17 cellular contexts compared by ENCODE assay signal in the genomic region with DNA sequence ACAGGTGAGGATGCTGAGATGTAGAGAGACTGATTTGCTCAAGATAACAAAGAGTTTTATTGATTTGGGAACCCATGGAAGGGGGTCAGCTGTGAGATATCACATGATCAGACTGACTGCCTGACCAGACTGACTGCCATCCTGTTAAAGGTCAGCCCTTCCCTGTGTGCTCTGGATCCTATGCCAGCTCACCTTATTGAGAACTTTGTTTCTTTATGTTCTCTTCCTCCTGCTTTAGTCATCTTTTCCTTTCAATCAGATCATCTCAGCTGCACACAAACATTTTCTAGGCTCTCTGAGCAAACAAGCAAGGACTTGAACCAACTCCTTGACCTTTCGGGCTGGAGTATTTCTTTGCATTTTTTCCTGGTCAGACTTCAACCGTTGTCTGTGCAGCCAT. TPM values are rescaled to one million over a fixed set of nuclear protein-coding genes. Genes with fewer than 3 reads are reported as not detected.
A peak's percentile ranks its signal among the peaks of the same experiment; 100 is the strongest.
DNase-seq lines count a peak whose midpoint lies in the region; TF ChIP-seq lines count a peak whose summit lies in the region.
"Had no signal": no experiment of that assay in that cellular context is flagged by ENCODE, and none has a peak within 500 bp of the region (broad histone marks: within the 10 kb centered on the region; RNA-seq: fewer than 3 reads in every experiment).

No MANE protein-coding gene starts in this region.

- H3K27me3 Mint-ChIP-seq in MCF 10A (ENCODE audit: insufficient read depth, unreplicated experiment) = peaks cover 18% of the 10 kb centered on the region
- H3K27me3 Mint-ChIP-seq in Calu3 (ENCODE audit: unreplicated experiment) = peaks cover 46% of the 10 kb centered on the region
- H3K27me3 Mint-ChIP-seq: B cell; CD4-positive, CD25-positive, alpha-beta regulatory T cell; CD8-positive, alpha-beta memory T cell had no signal

- dilution Hi-C loops in mammary epithelial cell (cut with HindIII; ENCODE audit: low sequenced_read_pairs) = no loop called here

- H3K4me3 Mint-ChIP-seq in MCF 10A (ENCODE audit: unreplicated experiment) = no peak overlapping the region
- H3K4me3 Mint-ChIP-seq in Calu3 (ENCODE audit: low read depth, unreplicated experiment) = no peak overlapping the region
- H3K4me3 Mint-ChIP-seq: B cell; CD4-positive, CD25-positive, alpha-beta regulatory T cell; CD8-positive, alpha-beta memory T cell; HFFc6 had no signal

- H3K27ac Mint-ChIP-seq in MCF 10A (ENCODE audit: low read depth, unreplicated experiment) (no peak overlapping the region), Calu3 (ENCODE audit: unreplicated experiment) (no peak overlapping the region)
- H3K27ac Mint-ChIP-seq: B cell; CD4-positive, CD25-positive, alpha-beta regulatory T cell; CD8-positive, alpha-beta memory T cell; HFFc6 had no signal

- no TSS peak for BruUV-seq in mammary epithelial cell (replicated peaks; lab: Mats Ljungman, UMichigan)
- no TSS peak for BruUV-seq in MCF 10A (replicated peaks; lab: Mats Ljungman, UMichigan)
- no TSS peak for BruUV-seq in Calu3 (replicated peaks; lab: Mats Ljungman, UMichigan)

- DNase-seq in mammary epithelial cell (peak; percentile 4), MCF 10A (ENCODE audit: unreplicated experiment) (no peak), SK-MEL-5 (ENCODE audit: low read depth, low spot score) (peak; percentile 20), epithelial cell of prostate (ENCODE audit: low read depth, low spot score) (no peak), HAP-1 (ENCODE audit: low spot score in 2 of 2) (no peak), NCI-H1930 (lab: John Stamatoyannopoulos, UW) (no peak), Calu3 (no peak)
- DNase-seq: 8988T; CD4-positive, CD25-positive, alpha-beta regulatory T cell; CD8-positive, alpha-beta memory T cell; COR-L47; GM23248; HFFc6; IMR-90 had no signal

- in situ Hi-C loops in mammary epithelial cell (cut with MboI; ENCODE audit: low sequenced_read_pairs in 2 of 2) = no loop called here
- in situ Hi-C loops in SK-MEL-5 (cut with HindIII; ENCODE audit: low pct_unique_long_range_greater_than_20kb, low sequenced_read_pairs) = no loop called here
- in situ Hi-C loops in HAP-1 (cut with MboI; ENCODE audit: low sequenced_read_pairs) = no loop called here

- H3K27ac ChIP-seq in mammary epithelial cell (ENCODE audit: insufficient read depth, low read depth, low read length) (no peak overlapping the region), epithelial cell of prostate (peak overlapping the region; percentile 22)
- H3K27ac ChIP-seq: BLaER1 treated with 17β-estradiol and CSF1 and Interleukin-3, amounts not matched to agents 10 nM and 100 nM; GM23248; HL-60 had no signal

- H3K27me3 ChIP-seq in mammary epithelial cell (ENCODE audit: insufficient read depth, low read length) = no peaks in the 10 kb centered on the region
- no peaks in the 10 kb centered on the region for H3K27me3 ChIP-seq in HAP-1 (ENCODE audit: low read depth)
- H3K27me3 ChIP-seq: BLaER1 treated with 17β-estradiol and CSF1 and Interleukin-3, amounts not matched to agents 10 nM and 100 nM had no signal

- H3K36me3 ChIP-seq in mammary epithelial cell (ENCODE audit: insufficient read depth, low read length) = no peaks in the 10 kb centered on the region
- no peaks in the 10 kb centered on the region for H3K36me3 ChIP-seq in HAP-1 (replicated peaks)
- H3K36me3 ChIP-seq: BLaER1 treated with 17β-estradiol and CSF1 and Interleukin-3, amounts not matched to agents 10 nM and 100 nM had no signal

- TF ChIP-seq CTCF in mammary epithelial cell (conservative IDR thresholded peaks at IDR 0.05 in 1 of 2, IDR thresholded peaks at IDR 0.05 in 1 of 2; ENCODE audit: extremely low read depth in 1 of 2, insufficient read depth in 1 of 2, low read depth in 1 of 2, low read length in 2 of 2) (no peak), MCF 10A (IDR thresholded peaks at IDR 0.05; ENCODE audit: unreplicated experiment) (no peak), Calu3 (IDR thresholded peaks at IDR 0.05; ENCODE audit: unreplicated experiment) (no peak)

- no peaks in the 10 kb centered on the region for H3K36me3 Mint-ChIP-seq in MCF 10A (ENCODE audit: insufficient read depth, unreplicated experiment)
- H3K36me3 Mint-ChIP-seq in Calu3 (ENCODE audit: insufficient read depth, unreplicated experiment) = no peaks in the 10 kb centered on the region

- POLR2A ChIA-PET in MCF 10A (lab: Yijun Ruan, JAX) = no interaction called here

- CTCF ChIA-PET in mammary epithelial cell (lab: Charles Lee; ENCODE audit: low non-redundant PET) = interaction anchor here (0.6 kb wide), 1 partner anchor 30 kb away, joined by 6 read pairs; no protein-coding TSS in a partner anchor
- CTCF ChIA-PET in MCF 10A (lab: Yijun Ruan, JAX) = interaction anchor here (2.4 kb wide), 1 partner anchor 17 kb away, joined by 12 read pairs; no protein-coding TSS in a partner anchor
- CTCF ChIA-PET in Calu3 (lab: Charles Lee) = no interaction called here

- H3K79me2 ChIP-seq in mammary epithelial cell (ENCODE audit: insufficient read depth, low read length) = no peaks in the 10 kb centered on the region

- H2AFZ ChIP-seq in mammary epithelial cell (ENCODE audit: low read depth, low read length) = peak overlapping the region; percentile 34
- H2AFZ ChIP-seq: GM23248 had no signal

- peaks cover 8% of the 10 kb centered on the region for H3K4me1 Mint-ChIP-seq in MCF 10A (ENCODE audit: insufficient read depth, unreplicated experiment)
- no peaks in the 10 kb centered on the region for H3K4me1 Mint-ChIP-seq in Calu3 (ENCODE audit: low read depth, unreplicated experiment)

- intact Hi-C loops in mammary epithelial cell (cut with micrococcal nuclease) (no loop called here), MCF 10A (cut with micrococcal nuclease) (no loop called here), Calu3 (cut with micrococcal nuclease; ENCODE audit: unreplicated experiment) (no loop called here)

- no peaks in the 10 kb centered on the region for H3K9me3 Mint-ChIP-seq in MCF 10A (ENCODE audit: unreplicated experiment)
- no peaks in the 10 kb centered on the region for H3K9me3 Mint-ChIP-seq in Calu3 (ENCODE audit: low read depth, unreplicated experiment)
- H3K9me3 Mint-ChIP-seq: CD8-positive, alpha-beta memory T cell; HFFc6 had no signal

- no peak overlapping the region for H3K4me2 ChIP-seq in mammary epithelial cell (ENCODE audit: insufficient read depth, low read depth, low read length)
- H3K4me2 ChIP-seq: BLaER1 treated with 17β-estradiol and CSF1 and Interleukin-3, amounts not matched to agents 10 nM and 100 nM had no signal

- H3K4me3 ChIP-seq in mammary epithelial cell (replicated peaks in 1 of 3; ENCODE audit: insufficient read depth in 1 of 3, low read depth in 2 of 3, low read length in 3 of 3) = no peak overlapping the region
- H3K4me3 ChIP-seq in HAP-1 = no peak overlapping the region
- H3K4me3 ChIP-seq: BLaER1 treated with 17β-estradiol and CSF1 and Interleukin-3, amounts not matched to agents 10 nM and 100 nM; GM23248 had no signal

- no peak overlapping the region for H3K9ac ChIP-seq in mammary epithelial cell (ENCODE audit: insufficient read depth, low read length)
- H3K9ac ChIP-seq: BLaER1 treated with 17β-estradiol and CSF1 and Interleukin-3, amounts not matched to agents 10 nM and 100 nM; GM23248 had no signal

- 79% methylated on average over 2 of the region's 2 CpGs for WGBS in mammary epithelial cell (ENCODE audit: low coverage, missing lambda C conversion rate)

- H3K4me1 ChIP-seq in mammary epithelial cell (ENCODE audit: insufficient read depth, low read length) = no peaks in the 10 kb centered on the region
- no peaks in the 10 kb centered on the region for H3K4me1 ChIP-seq in HAP-1
- H3K4me1 ChIP-seq: BLaER1 treated with 17β-estradiol and CSF1 and Interleukin-3, amounts not matched to agents 10 nM and 100 nM had no signal

- no peaks in the 10 kb centered on the region for H3K9me3 ChIP-seq in mammary epithelial cell (replicated peaks; ENCODE audit: insufficient read depth, low read length)
- H3K9me3 ChIP-seq in HAP-1 = no peaks in the 10 kb centered on the region
- H3K9me3 ChIP-seq: BLaER1 treated with 17β-estradiol and CSF1 and Interleukin-3, amounts not matched to agents 10 nM and 100 nM had no signal

- no peaks in the 10 kb centered on the region for H4K20me1 ChIP-seq in mammary epithelial cell (ENCODE audit: insufficient read depth, low read length)
- H4K20me1 ChIP-seq: BLaER1 treated with 17β-estradiol and CSF1 and Interleukin-3, amounts not matched to agents 10 nM and 100 nM had no signal

RNA-seq across cellular contexts. Expression of a gene that starts 50.0 kb away (rescaled TPM):
- total RNA-seq in mammary epithelial cell (100 to 1,000 TPM; 151 to 173 TPM), MCF 10A (2022) (153 and 178 TPM in 2 replicates), Calu3 (2022) (122 TPM in 2 replicates)
- polyA plus RNA-seq in mammary epithelial cell = 94.0 TPM
- 116 TPM for polyA minus RNA-seq in mammary epithelial cell
- total RNA-seq in SK-MEL-5 (2014; rRNA removed; shearing (Covaris generic)) = 159 and 168 TPM in 2 replicates
- polyA plus RNA-seq in SK-MEL-5 (2015; cell fraction: cytosol; rRNA removed) = 187 and 282 TPM in 2 replicates
- polyA plus RNA-seq in SK-MEL-5 (2015; cell fraction: nucleus; rRNA removed) = 35.9 and 47.4 TPM in 2 replicates

Comparison
In these comparisons a context has a peak if more than half of its experiments do, and no peak if none do; other contexts are left out.
1. DNase-seq: peak in mammary epithelial cell (single experiment) and SK-MEL-5 (single experiment); none in MCF 10A (single experiment), epithelial cell of prostate (single experiment), HAP-1 (0 of 2), NCI-H1930 (0 of 2) and Calu3 (single experiment).